In genomic region chr19:46962030-46962570, GRCh38 we compare ENCODE assay signal across 15 cellular contexts. TPM values are rescaled to one million over a fixed set of nuclear protein-coding genes. Genes with fewer than 3 reads are reported as not detected.
DNase-seq lines count a peak whose midpoint lies in the region; ATAC-seq and TF ChIP-seq lines count a peak whose summit lies in the region.
"Had no signal": no experiment of that assay in that cellular context is flagged by ENCODE, and none has a peak within 500 bp of the region (broad histone marks: within the 10 kb centered on the region; RNA-seq: fewer than 3 reads in every experiment).

No MANE protein-coding gene starts in this region.

- H2AFZ ChIP-seq in SK-N-SH (ENCODE audit: low read depth), result no peak overlapping the region

- peak overlapping the region; percentile 41; the same call in 1 of the 2 replicates for H3K9ac ChIP-seq in SK-N-SH

- no peaks in the 10 kb centered on the region for H4K20me1 ChIP-seq in SK-N-SH (ENCODE audit: insufficient read depth)

- no peaks in the 10 kb centered on the region for H3K9me3 Mint-ChIP-seq in osteocyte (ENCODE audit: unreplicated experiment)

- TF ChIP-seq RAD21 in SK-N-SH (IDR thresholded peaks at IDR 0.05; ENCODE audit: low read length), result no peak

- ATAC-seq in SK-N-SH treated with all-trans-retinoic acid at 6 μM for 48 hours, result no peak
- no peak for ATAC-seq in Panc1
- ATAC-seq in GM18519 (IDR thresholded peaks at IDR 0.05; ENCODE audit: low FRiP score, unreplicated experiment), result no peak
- ATAC-seq: gastroesophageal sphincter, GM12878 had no signal

- peaks cover 76% of the 10 kb centered on the region for H3K4me1 Mint-ChIP-seq in osteocyte (ENCODE audit: unreplicated experiment)

- DNase-seq in SK-N-SH, result no peak
- no peak for DNase-seq in Panc1 (ENCODE audit: low read depth, low spot score)
- DNase-seq in cerebellum (ENCODE audit: low spot score), result peak; percentile 37
- DNase-seq in osteocyte (ENCODE audit: extremely low spot score, unreplicated experiment), result no peak
- no peak for DNase-seq in AG08396 (ENCODE audit: low spot score)
- DNase-seq in COLO668 (lab: John Stamatoyannopoulos, UW; ENCODE audit: unreplicated experiment), result no peak
- DNase-seq: activated naive CD4-positive, alpha-beta T cell treated with anti-CD3 and anti-CD28 coated beads, Interleukin-2, amount 50 U/mL, for 16 hours; NCI-H1105; SIG-M5 had no signal

- no peaks in the 10 kb centered on the region for H3K27me3 Mint-ChIP-seq in osteocyte (ENCODE audit: unreplicated experiment)

- H3K9me2 ChIP-seq in SK-N-SH, result no peaks in the 10 kb centered on the region

- H3K36me3 Mint-ChIP-seq in osteocyte (ENCODE audit: unreplicated experiment), result peaks cover 7% of the 10 kb centered on the region

- peak overlapping the region; percentile 48; the same call in 1 of the 2 replicates for H3K4me2 ChIP-seq in SK-N-SH

- peaks cover 93% of the 10 kb centered on the region for H3K79me2 ChIP-seq in SK-N-SH (ENCODE audit: insufficient read depth)

- H3K27ac ChIP-seq in SK-N-SH (ENCODE audit: low read depth in 2 of 2, low read length in 1 of 2) (peak overlapping the region in 1 of 2 experiments; percentile 87; a peak in 2 of 4 replicates), Panc1 (ENCODE audit: low read length) (no peak overlapping the region)
- H3K27ac ChIP-seq: gastroesophageal sphincter had no signal

- intact Hi-C loops in Panc1 (cut with micrococcal nuclease; ENCODE audit: unreplicated experiment), result no loop called here

- peaks cover 0 to 16% of the 10 kb centered on the region in 2 experiments for H3K36me3 ChIP-seq in SK-N-SH (replicated peaks in 1 of 2; ENCODE audit: control insufficient read depth in 1 of 2, insufficient read depth in 2 of 2, low read length in 1 of 2)
- H3K36me3 ChIP-seq in Panc1 (ENCODE audit: control insufficient read depth, insufficient read depth, low read length), result no peaks in the 10 kb centered on the region
- H3K36me3 ChIP-seq: gastroesophageal sphincter, HAP-1 had no signal

- CTCF ChIA-PET in SK-N-SH (lab: Yijun Ruan, JAX), result no interaction called here
- CTCF ChIA-PET in Panc1 (lab: Charles Lee), result no interaction called here

- H3K27me3 ChIP-seq in SK-N-SH (ENCODE audit: insufficient read depth) (no peaks in the 10 kb centered on the region), Panc1 (ENCODE audit: control insufficient read depth, insufficient read depth, low read length) (no peaks in the 10 kb centered on the region)
- H3K27me3 ChIP-seq: gastroesophageal sphincter had no signal

- H3K27ac Mint-ChIP-seq in osteocyte (ENCODE audit: unreplicated experiment), result peak overlapping the region; percentile 97

- H3K4me3 ChIP-seq in SK-N-SH (ENCODE audit: low read depth in 2 of 2, low read length in 1 of 2), result no peak overlapping the region
- no peak overlapping the region for H3K4me3 ChIP-seq in Panc1 (ENCODE audit: low read depth in 2 of 2, low read length in 2 of 2)
- H3K4me3 ChIP-seq: gastroesophageal sphincter, GM12878, HAP-1 had no signal

- TF ChIP-seq CTCF in SK-N-SH (IDR thresholded peaks at IDR 0.05), result no peak
- no peak for TF ChIP-seq CTCF in Panc1 (IDR thresholded peaks at IDR 0.05)
- TF ChIP-seq CTCF in osteocyte (IDR thresholded peaks at IDR 0.05), result no peak

- no peak overlapping the region for H3K4me3 Mint-ChIP-seq in osteocyte (ENCODE audit: unreplicated experiment)

- H3K4me1 ChIP-seq in SK-N-SH (ENCODE audit: control insufficient read depth in 1 of 2, insufficient read depth in 2 of 2, low read depth in 1 of 2, low read length in 1 of 2) (peaks cover 12 to 16% of the 10 kb centered on the region in 2 experiments), Panc1 (ENCODE audit: control insufficient read depth, insufficient read depth, low read length) (peaks cover 3% of the 10 kb centered on the region; the same call in 1 of the 2 replicates)
- H3K4me1 ChIP-seq: HAP-1 had no signal

- in situ Hi-C loops in Panc1 (cut with HindIII; ENCODE audit: low pct_unique_long_range_greater_than_20kb, low sequenced_read_pairs), result no loop called here

- H3F3A ChIP-seq in SK-N-SH (replicated peaks; ENCODE audit: insufficient read depth), result peaks cover 37% of the 10 kb centered on the region

- WGBS in SK-N-SH (ENCODE audit: low lambda C conversion rate), result 100% methylated on average over 2 of the region's 2 CpGs

- POLR2A ChIA-PET in SK-N-SH (lab: Yijun Ruan, JAX) (no interaction called here), Panc1 (lab: Charles Lee) (no interaction called here)

- no peak for TF ChIP-seq EP300 in SK-N-SH (IDR thresholded peaks at IDR 0.05; ENCODE audit: borderline replicate concordance in 1 of 2, low read depth in 1 of 2, low read length in 1 of 2)

- TSS peak; percentile 34 for BruUV-seq in Panc1 (replicated peaks; lab: Mats Ljungman, UMichigan)

- no peaks in the 10 kb centered on the region for H3K9me3 ChIP-seq in SK-N-SH
- no peaks in the 10 kb centered on the region for H3K9me3 ChIP-seq in Panc1 (ENCODE audit: control insufficient read depth, insufficient read depth, low read depth, low read length)
- H3K9me3 ChIP-seq: gastroesophageal sphincter, HAP-1 had no signal

TF ChIP-seq in SK-N-SH, 30 proteins besides CTCF, POLR2A, EP300 and RAD21:
- no peak for TF ChIP-seq SIN3A (IDR thresholded peaks at IDR 0.05; ENCODE audit: borderline replicate concordance, low read depth, low read length)

TF ChIP-seq in SK-N-SH treated with all-trans-retinoic acid at 6 μM for 48 hours, 23 proteins besides CTCF, POLR2A, EP300 and RAD21 (continues in another document):
- TF ChIP-seq, protein P1, sequence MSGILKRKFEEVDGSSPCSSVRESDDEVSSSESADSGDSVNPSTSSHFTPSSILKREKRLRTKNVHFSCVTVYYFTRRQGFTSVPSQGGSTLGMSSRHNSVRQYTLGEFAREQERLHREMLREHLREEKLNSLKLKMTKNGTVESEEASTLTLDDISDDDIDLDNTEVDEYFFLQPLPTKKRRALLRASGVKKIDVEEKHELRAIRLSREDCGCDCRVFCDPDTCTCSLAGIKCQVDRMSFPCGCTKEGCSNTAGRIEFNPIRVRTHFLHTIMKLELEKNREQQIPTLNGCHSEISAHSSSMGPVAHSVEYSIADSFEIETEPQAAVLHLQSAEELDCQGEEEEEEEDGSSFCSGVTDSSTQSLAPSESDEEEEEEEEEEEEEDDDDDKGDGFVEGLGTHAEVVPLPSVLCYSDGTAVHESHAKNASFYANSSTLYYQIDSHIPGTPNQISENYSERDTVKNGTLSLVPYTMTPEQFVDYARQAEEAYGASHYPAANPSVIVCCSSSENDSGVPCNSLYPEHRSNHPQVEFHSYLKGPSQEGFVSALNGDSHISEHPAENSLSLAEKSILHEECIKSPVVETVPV (CRISPR knock-in tag; IDR thresholded peaks at IDR 0.05), result no peak
- TF ChIP-seq CSDC2 (CRISPR knock-in tag; IDR thresholded peaks at IDR 0.05) (no peak), ZNF565 (CRISPR knock-in tag; conservative IDR thresholded peaks at IDR 0.05; ENCODE audit: low read depth) (no peak), GLIS3 (CRISPR knock-in tag; IDR thresholded peaks at IDR 0.05) (no peak), ESRRG (CRISPR knock-in tag; IDR thresholded peaks at IDR 0.05) (no peak), TOX (CRISPR knock-in tag; IDR thresholded peaks at IDR 0.05; ENCODE audit: borderline replicate concordance) (no peak), ISL1 (CRISPR knock-in tag; IDR thresholded peaks at IDR 0.05) (no peak), ZNF70 (CRISPR knock-in tag; IDR thresholded peaks at IDR 0.05) (no peak), ZC3H10 (CRISPR knock-in tag; IDR thresholded peaks at IDR 0.05) (no peak), RARB (CRISPR knock-in tag; IDR thresholded peaks at IDR 0.05) (no peak), ZFP3 (CRISPR knock-in tag; IDR thresholded peaks at IDR 0.05) (no peak), PPARA (CRISPR knock-in tag; IDR thresholded peaks at IDR 0.05; ENCODE audit: borderline replicate concordance) (no peak), ZNF8 (CRISPR knock-in tag; IDR thresholded peaks at IDR 0.05) (no peak), BACH2 (CRISPR knock-in tag; IDR thresholded peaks at IDR 0.05; ENCODE audit: borderline replicate concordance) (no peak)
- TF ChIP-seq, protein P2, sequence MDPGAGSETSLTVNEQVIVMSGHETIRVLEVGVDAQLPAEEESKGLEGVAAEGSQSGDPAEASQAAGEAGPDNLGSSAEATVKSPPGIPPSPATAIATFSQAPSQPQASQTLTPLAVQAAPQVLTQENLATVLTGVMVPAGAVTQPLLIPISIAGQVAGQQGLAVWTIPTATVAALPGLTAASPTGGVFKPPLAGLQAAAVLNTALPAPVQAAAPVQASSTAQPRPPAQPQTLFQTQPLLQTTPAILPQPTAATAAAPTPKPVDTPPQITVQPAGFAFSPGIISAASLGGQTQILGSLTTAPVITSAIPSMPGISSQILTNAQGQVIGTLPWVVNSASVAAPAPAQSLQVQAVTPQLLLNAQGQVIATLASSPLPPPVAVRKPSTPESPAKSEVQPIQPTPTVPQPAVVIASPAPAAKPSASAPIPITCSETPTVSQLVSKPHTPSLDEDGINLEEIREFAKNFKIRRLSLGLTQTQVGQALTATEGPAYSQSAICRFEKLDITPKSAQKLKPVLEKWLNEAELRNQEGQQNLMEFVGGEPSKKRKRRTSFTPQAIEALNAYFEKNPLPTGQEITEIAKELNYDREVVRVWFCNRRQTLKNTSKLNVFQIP (CRISPR knock-in tag; IDR thresholded peaks at IDR 0.05; ENCODE audit: borderline replicate concordance, low read depth), result no peak
- TF ChIP-seq, protein P3, sequence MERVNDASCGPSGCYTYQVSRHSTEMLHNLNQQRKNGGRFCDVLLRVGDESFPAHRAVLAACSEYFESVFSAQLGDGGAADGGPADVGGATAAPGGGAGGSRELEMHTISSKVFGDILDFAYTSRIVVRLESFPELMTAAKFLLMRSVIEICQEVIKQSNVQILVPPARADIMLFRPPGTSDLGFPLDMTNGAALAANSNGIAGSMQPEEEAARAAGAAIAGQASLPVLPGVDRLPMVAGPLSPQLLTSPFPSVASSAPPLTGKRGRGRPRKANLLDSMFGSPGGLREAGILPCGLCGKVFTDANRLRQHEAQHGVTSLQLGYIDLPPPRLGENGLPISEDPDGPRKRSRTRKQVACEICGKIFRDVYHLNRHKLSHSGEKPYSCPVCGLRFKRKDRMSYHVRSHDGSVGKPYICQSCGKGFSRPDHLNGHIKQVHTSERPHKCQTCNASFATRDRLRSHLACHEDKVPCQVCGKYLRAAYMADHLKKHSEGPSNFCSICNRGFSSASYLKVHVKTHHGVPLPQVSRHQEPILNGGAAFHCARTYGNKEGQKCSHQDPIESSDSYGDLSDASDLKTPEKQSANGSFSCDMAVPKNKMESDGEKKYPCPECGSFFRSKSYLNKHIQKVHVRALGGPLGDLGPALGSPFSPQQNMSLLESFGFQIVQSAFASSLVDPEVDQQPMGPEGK (CRISPR knock-in tag; IDR thresholded peaks at IDR 0.05; ENCODE audit: borderline replicate concordance), result no peak

RNA-seq across cellular contexts. Expression of gene NPAS1, which starts 57.5 kb away (rescaled TPM):
- polyA plus RNA-seq in SK-N-SH (2012; rRNA removed), result 1.0 and 1.1 TPM in 2 replicates
- 0.62 and 1.00 TPM in 2 replicates for polyA plus RNA-seq in SK-N-SH (2012; cell fraction: cytosol; rRNA removed)
- polyA plus RNA-seq in SK-N-SH (2012; cell fraction: nucleus; rRNA removed), result 2.6 and 3.8 TPM in 2 replicates
- total RNA-seq in Panc1 (2021; ENCODE audit: unreplicated experiment) (3.6 TPM), cerebellum (0.36 TPM), osteocyte (0.71 and 0.99 TPM in 2 replicates)
- polyA plus RNA-seq in Panc1 (2012; ENCODE audit: insufficient read length), result 3.2 TPM
- total RNA-seq: mesenteric fat pad had no signal
